In genomic region chr15:71390101-71390500, GRCh38 we compare ENCODE assay signal across 21 cellular contexts.
"Had no signal": no experiment of that assay in that cellular context is flagged by ENCODE, and none has a peak within 500 bp of the region (broad histone marks: within the 10 kb centered on the region; RNA-seq: fewer than 3 reads in every experiment).

No MANE protein-coding gene starts in this region.

- DNase-seq: activated CD4-positive, alpha-beta T cell treated with anti-CD3 and anti-CD28 coated beads, Interleukin-2, amount 10 ng/mL, durations not matched to agents 7 days and 5 days; activated CD4-positive, CD25-positive, alpha-beta regulatory T cell; activated CD8-positive, alpha-beta T cell treated with anti-CD3 and anti-CD28 coated beads, Interleukin-2, amount 10 ng/mL, durations not matched to agents 7 days and 5 days; activated naive CD4-positive, alpha-beta T cell treated with anti-CD3 and anti-CD28 coated beads for 36 hours; activated T-cell treated with anti-CD3 and anti-CD28 coated beads, Interleukin-2, amount 50 U/mL, for 24 hours; anterior cingulate cortex; brain microvascular endothelial cell; central memory CD4-positive, alpha-beta T cell; colonic mucosa; heart left ventricle; left ventricle myocardium inferior; ovary; psoas muscle; right cardiac atrium; stimulated activated CD4-positive, alpha-beta T cell treated with anti-CD3 and anti-CD28 coated beads, Interleukin-2, amount 100 ng/mL, for 24 hours; stimulated activated naive CD8-positive, alpha-beta T cell treated with anti-CD3 and anti-CD28 coated beads, Interleukin-15, amount 100 ng/mL, for 72 hours; T1000; trophoblast cell had no signal

- ATAC-seq: activated CD8-positive, alpha-beta T cell treated with anti-CD3 and anti-CD28 coated beads, Interleukin-2, amount 10 ng/mL, durations not matched to agents 7 days and 5 days; gastroesophageal sphincter; heart left ventricle; psoas muscle; right cardiac atrium; stimulated activated naive CD8-positive, alpha-beta T cell treated with anti-CD3 and anti-CD28 coated beads, Interleukin-15, amount 100 ng/mL, for 72 hours had no signal

- H3K4me3 ChIP-seq: colonic mucosa, gastroesophageal sphincter, heart left ventricle, left ventricle myocardium inferior, ovary, psoas muscle, suprapubic skin, vagina had no signal

- H3K27me3 ChIP-seq: brain microvascular endothelial cell, colonic mucosa, gastroesophageal sphincter, heart left ventricle, ovary, suprapubic skin, vagina had no signal

- H3K36me3 ChIP-seq: brain microvascular endothelial cell, colonic mucosa, gastroesophageal sphincter, heart left ventricle, left ventricle myocardium inferior, ovary, suprapubic skin, vagina had no signal

- H3K9me3 ChIP-seq: colonic mucosa, gastroesophageal sphincter, heart left ventricle, left ventricle myocardium inferior, ovary, psoas muscle, suprapubic skin, vagina had no signal

- H3K27ac ChIP-seq: brain microvascular endothelial cell, colonic mucosa, gastroesophageal sphincter, left ventricle myocardium inferior, ovary, psoas muscle, suprapubic skin, vagina had no signal
